In genomic region chr21:25997788-25998611, GRCh38 we compare ENCODE assay signal across 10 cellular contexts.
DNase-seq lines count a peak whose midpoint lies in the region; ATAC-seq and TF ChIP-seq lines count a peak whose summit lies in the region.
"Had no signal": no experiment of that assay in that cellular context is flagged by ENCODE, and none has a peak within 500 bp of the region (broad histone marks: within the 10 kb centered on the region; RNA-seq: fewer than 3 reads in every experiment).

No MANE protein-coding gene starts in this region.

- H3K4me1 ChIP-seq in foreskin keratinocyte = no peaks in the 10 kb centered on the region

- TF ChIP-seq CTCF in foreskin keratinocyte (conservative IDR thresholded peaks at IDR 0.05) = no peak

- DNase-seq in HuH-7 (ENCODE audit: low spot score) (peak; percentile 23), NCI-H526 (lab: John Stamatoyannopoulos, UW) (peak; percentile 97 to 99), foreskin keratinocyte (peak in 1 of 2 donors; percentile 13), retina (peak; percentile 65), epidermal melanocyte (ENCODE audit: insufficient read length, low spot score) (no peak)
- no peak for DNase-seq in stimulated activated CD4-positive, alpha-beta T cell treated with anti-CD3 and anti-CD28 coated beads, Interleukin-4, amount 100 ng/mL, for 1 hour
- DNase-seq: activated CD4-positive, alpha-beta T cell treated with anti-CD3 and anti-CD28 coated beads, Interleukin-2, amount 50 U/mL, for 4 hours; NCI-H446 treated with DMSO at 0.1 percent for 48 hours had no signal

- ATAC-seq in foreskin keratinocyte = peak; percentile 24
- no peak for ATAC-seq in HG02759 (IDR thresholded peaks at IDR 0.05; ENCODE audit: unreplicated experiment)
- ATAC-seq in HG02678 (IDR thresholded peaks at IDR 0.05; ENCODE audit: unreplicated experiment) = no peak

- H3K27ac ChIP-seq in foreskin keratinocyte = no peak overlapping the region

- H3K27me3 ChIP-seq in foreskin keratinocyte = no peaks in the 10 kb centered on the region

Comparison
In these comparisons a context has a peak if more than half of its experiments do, and no peak if none do; other contexts are left out.
1. DNase-seq: peak in HuH-7 (single experiment), NCI-H526 (2 of 2) and retina (single experiment); none in stimulated activated CD4-positive, alpha-beta T cell treated with anti-CD3 and anti-CD28 coated beads, Interleukin-4, amount 100 ng/mL, for 1 hour (single experiment) and epidermal melanocyte (single experiment).